In genomic region chr7:33534830-33535229, GRCh38 we compare ENCODE assay signal across 20 cellular contexts.
DNase-seq lines count a peak whose midpoint lies in the region; ATAC-seq and TF ChIP-seq lines count a peak whose summit lies in the region.
"Had no signal": no experiment of that assay in that cellular context is flagged by ENCODE, and none has a peak within 500 bp of the region (broad histone marks: within the 10 kb centered on the region; RNA-seq: fewer than 3 reads in every experiment).

No MANE protein-coding gene starts in this region.

- H3K36me3 ChIP-seq in BLaER1 (no peaks in the 10 kb centered on the region), HEK293 (ENCODE audit: control insufficient read depth in 2 of 2, insufficient read depth in 1 of 2, low read length in 2 of 2) (no peaks in the 10 kb centered on the region), endodermal cell (ENCODE audit: control insufficient read depth, insufficient read depth, low read length) (no peaks in the 10 kb centered on the region), mesodermal cell (ENCODE audit: control insufficient read depth, insufficient read depth, low read length) (no peaks in the 10 kb centered on the region), A673 (ENCODE audit: insufficient read depth, low read length, poor library complexity, severe bottlenecking) (no peaks in the 10 kb centered on the region)
- H3K36me3 ChIP-seq: Peyer's patch had no signal

- no peak overlapping the region for H3K27ac Mint-ChIP-seq in endodermal cell
- no peak overlapping the region for H3K27ac Mint-ChIP-seq in stimulated activated naive CD8-positive, alpha-beta T cell treated with anti-CD3 and anti-CD28 coated beads, Interleukin-15, amount 100 ng/mL, for 72 hours
- H3K27ac Mint-ChIP-seq in T-helper 17 cell = no peak overlapping the region
- H3K27ac Mint-ChIP-seq: activated CD4-positive, alpha-beta memory T cell treated with anti-CD3 and anti-CD28 coated beads, Interleukin-2, amount 10 ng/mL, durations not matched to agents 7 days and 5 days; dendritic cell treated with granulocyte-macrophage colony-stimulating factor and Interleukin-4, amounts not matched to agents 40 ng/mL and 50 ng/mL, for 4 days had no signal

- in situ Hi-C loops in GM13976 (cut with MboI; ENCODE audit: low sequenced_read_pairs, unreplicated experiment) = no loop called here

- peaks cover 20% of the 10 kb centered on the region for H3K9me3 Mint-ChIP-seq in endodermal cell
- H3K9me3 Mint-ChIP-seq in stimulated activated naive CD8-positive, alpha-beta T cell treated with anti-CD3 and anti-CD28 coated beads, Interleukin-15, amount 100 ng/mL, for 72 hours = peaks cover 22 to 27% of the 10 kb centered on the region in 2 donors
- H3K9me3 Mint-ChIP-seq: dendritic cell treated with granulocyte-macrophage colony-stimulating factor and Interleukin-4, amounts not matched to agents 40 ng/mL and 50 ng/mL, for 4 days had no signal

- H3K4me1 ChIP-seq in BLaER1 (peaks cover 7% of the 10 kb centered on the region), HEK293 (ENCODE audit: control insufficient read depth, insufficient read depth, low read length) (0 out of 2 replicates have a peak, but pooled peaks cover 4% of the 10 kb centered on the region), endodermal cell (ENCODE audit: control insufficient read depth, insufficient read depth, low read length) (no peaks in the 10 kb centered on the region), mesodermal cell (ENCODE audit: control insufficient read depth, insufficient read depth, low read length, poor library complexity, severe bottlenecking) (peaks cover 24% of the 10 kb centered on the region), A673 (ENCODE audit: insufficient read depth, low read length, poor library complexity, severe bottlenecking) (no peaks in the 10 kb centered on the region)
- H3K4me1 ChIP-seq: body of pancreas, Peyer's patch, tibial artery had no signal

- DNase-seq in endodermal cell = peak; percentile 48
- DNase-seq in stimulated activated naive CD8-positive, alpha-beta T cell treated with anti-CD3 and anti-CD28 coated beads, Interleukin-15, amount 100 ng/mL, for 72 hours = no peak
- DNase-seq in T-helper 17 cell = no peak
- DNase-seq in GM13976 (ENCODE audit: low spot score) = no peak
- DNase-seq in A673 (ENCODE audit: low spot score) = no peak
- DNase-seq: activated CD4-positive, alpha-beta memory T cell treated with anti-CD3 and anti-CD28 coated beads, Interleukin-2, amount 10 ng/mL, durations not matched to agents 7 days and 5 days; activated naive CD4-positive, alpha-beta T cell treated with anti-CD3 and anti-CD28 coated beads, Interleukin-2, amount 50 U/mL, for 16 hours; activated T-cell treated with anti-CD3 and anti-CD28 coated beads, Interleukin-2, amount 50 U/mL, for 48 hours; body of pancreas; immature natural killer cell; naive thymus-derived CD4-positive, alpha-beta T cell; NCI-H1694; Peyer's patch; tibial artery had no signal

- CTCF ChIA-PET in HEK293 (lab: Yijun Ruan, JAX) = no interaction called here
- CTCF ChIA-PET in A673 (lab: Charles Lee) = interaction anchor here (0.6 kb wide), 1 partner anchor 1890 kb away, joined by 3 read pairs; no protein-coding TSS in a partner anchor

- ATAC-seq in stimulated activated naive CD8-positive, alpha-beta T cell treated with anti-CD3 and anti-CD28 coated beads, Interleukin-15, amount 100 ng/mL, for 72 hours = no peak
- ATAC-seq in T-helper 17 cell = no peak
- ATAC-seq: body of pancreas; naive thymus-derived CD4-positive, alpha-beta T cell had no signal

- H3K9me3 ChIP-seq in BLaER1 (peaks cover 13% of the 10 kb centered on the region), HEK293 (ENCODE audit: control insufficient read depth, insufficient read depth, low read depth, low read length) (no peaks in the 10 kb centered on the region; the same call in 1 of the 2 replicates), endodermal cell (ENCODE audit: control insufficient read depth, low read length) (peaks cover 15% of the 10 kb centered on the region), mesodermal cell (ENCODE audit: control insufficient read depth, low read length) (peaks cover 11% of the 10 kb centered on the region), T-helper 17 cell (ENCODE audit: control insufficient read depth, low read length, poor library complexity, severe bottlenecking) (no peaks in the 10 kb centered on the region), A673 (ENCODE audit: low read depth, low read length, poor library complexity, severe bottlenecking) (peaks cover 8% of the 10 kb centered on the region)
- H3K9me3 ChIP-seq: tibial artery had no signal

- H3K4me1 Mint-ChIP-seq in endodermal cell (peaks cover 18% of the 10 kb centered on the region), T-helper 17 cell (no peaks in the 10 kb centered on the region)
- no peaks in the 10 kb centered on the region for H3K4me1 Mint-ChIP-seq in stimulated activated naive CD8-positive, alpha-beta T cell treated with anti-CD3 and anti-CD28 coated beads, Interleukin-15, amount 100 ng/mL, for 72 hours
- H3K4me1 Mint-ChIP-seq: activated CD4-positive, alpha-beta memory T cell treated with anti-CD3 and anti-CD28 coated beads, Interleukin-2, amount 10 ng/mL, durations not matched to agents 7 days and 5 days had no signal

- H3K9ac ChIP-seq in BLaER1 (no peak overlapping the region), endodermal cell (ENCODE audit: extremely low read depth, low read length, poor library complexity, severe bottlenecking) (no peak overlapping the region)

- H3K27me3 Mint-ChIP-seq in endodermal cell (ENCODE audit: insufficient read depth) = no peaks in the 10 kb centered on the region
- no peaks in the 10 kb centered on the region for H3K27me3 Mint-ChIP-seq in stimulated activated naive CD8-positive, alpha-beta T cell treated with anti-CD3 and anti-CD28 coated beads, Interleukin-15, amount 100 ng/mL, for 72 hours
- no peaks in the 10 kb centered on the region for H3K27me3 Mint-ChIP-seq in T-helper 17 cell
- H3K27me3 Mint-ChIP-seq: activated CD4-positive, alpha-beta memory T cell treated with anti-CD3 and anti-CD28 coated beads, Interleukin-2, amount 10 ng/mL, durations not matched to agents 7 days and 5 days; dendritic cell treated with granulocyte-macrophage colony-stimulating factor and Interleukin-4, amounts not matched to agents 40 ng/mL and 50 ng/mL, for 4 days; naive thymus-derived CD4-positive, alpha-beta T cell had no signal

- no TSS peak for BruUV-seq in A673 (replicated peaks; lab: Mats Ljungman, UMichigan)

- no peaks in the 10 kb centered on the region for H4K20me1 ChIP-seq in BLaER1

- H3K27ac ChIP-seq in BLaER1 (no peak overlapping the region), HEK293 (ENCODE audit: extremely low read depth, low read depth, low read length) (no peak overlapping the region), endodermal cell (ENCODE audit: low read depth, low read length) (no peak overlapping the region), mesodermal cell (ENCODE audit: low read depth, low read length, severe bottlenecking) (peak overlapping the region; percentile 82), A673 (ENCODE audit: low read depth, low read length, poor library complexity, severe bottlenecking) (no peak overlapping the region)
- H3K27ac ChIP-seq: body of pancreas, epithelial cell of prostate, Peyer's patch, tibial artery had no signal

- H3K4me3 Mint-ChIP-seq in endodermal cell = no peak overlapping the region
- H3K4me3 Mint-ChIP-seq in stimulated activated naive CD8-positive, alpha-beta T cell treated with anti-CD3 and anti-CD28 coated beads, Interleukin-15, amount 100 ng/mL, for 72 hours = no peak overlapping the region
- H3K4me3 Mint-ChIP-seq in T-helper 17 cell = no peak overlapping the region
- H3K4me3 Mint-ChIP-seq: activated CD4-positive, alpha-beta memory T cell treated with anti-CD3 and anti-CD28 coated beads, Interleukin-2, amount 10 ng/mL, durations not matched to agents 7 days and 5 days; dendritic cell treated with granulocyte-macrophage colony-stimulating factor and Interleukin-4, amounts not matched to agents 40 ng/mL and 50 ng/mL, for 4 days; naive thymus-derived CD4-positive, alpha-beta T cell had no signal

- WGBS in endodermal cell (ENCODE audit: insufficient coverage in 1 of 2, insufficient read length in 1 of 2), 2 experiments = no CpG with 5 or more reads among the region's 1 CpG
- WGBS in mesodermal cell (ENCODE audit: insufficient coverage in 2 of 2), 2 experiments = no CpG with 5 or more reads among the region's 1 CpG

- TF ChIP-seq CTCF in HEK293 (tag by site-specific recombination; IDR thresholded peaks at IDR 0.05) (no peak), endodermal cell (conservative IDR thresholded peaks at IDR 0.05) (no peak), GM13976 (IDR thresholded peaks at IDR 0.05; ENCODE audit: borderline replicate concordance, control extremely low read depth, extremely low read depth, insufficient read depth, missing control alignments) (no peak), A673 (conservative IDR thresholded peaks at IDR 0.05; ENCODE audit: low read depth, low read length) (no peak)

- POLR2A ChIA-PET in HEK293 (lab: Yijun Ruan, JAX) (no interaction called here), A673 (lab: Charles Lee; ENCODE audit: low non-redundant PET) (no interaction called here)

- H3K36me3 Mint-ChIP-seq in endodermal cell (ENCODE audit: low read depth) (peaks cover 14% of the 10 kb centered on the region), T-helper 17 cell (ENCODE audit: low read depth) (peaks cover 7% of the 10 kb centered on the region)

- H3K4me2 ChIP-seq in BLaER1 = 0 out of 2 replicates have a peak overlapping the region, but pooled peaks have one; percentile 2

- no peak overlapping the region for H3K4me3 ChIP-seq in BLaER1
- H3K4me3 ChIP-seq in HEK293 (ENCODE audit: low read depth, low read length) = no peak overlapping the region
- no peak overlapping the region for H3K4me3 ChIP-seq in endodermal cell (ENCODE audit: low read length)
- no peak overlapping the region for H3K4me3 ChIP-seq in mesodermal cell (ENCODE audit: extremely low read depth, insufficient read depth, low read length, poor library complexity, severe bottlenecking)
- H3K4me3 ChIP-seq in A673 (ENCODE audit: low read depth, low read length, poor library complexity, severe bottlenecking) = no peak overlapping the region
- H3K4me3 ChIP-seq: body of pancreas, lung, Peyer's patch, tibial artery had no signal

- H3K27me3 ChIP-seq in BLaER1 (no peaks in the 10 kb centered on the region), endodermal cell (ENCODE audit: control insufficient read depth, insufficient read depth, low read length, poor library complexity, severe bottlenecking) (no peaks in the 10 kb centered on the region), A673 (replicated peaks; ENCODE audit: insufficient read depth, low read depth, low read length, poor library complexity) (no peaks in the 10 kb centered on the region)
- H3K27me3 ChIP-seq: body of pancreas, Peyer's patch, tibial artery had no signal

- intact Hi-C loops in A673 (cut with micrococcal nuclease; ENCODE audit: unreplicated experiment) = no loop called here

TF ChIP-seq in HEK293, 187 proteins besides CTCF, POLR2A, EP300 and RAD21 (continues in another document):
- TF ChIP-seq ZNF510 (tag by site-specific recombination; IDR thresholded peaks at IDR 0.05; ENCODE audit: insufficient replicate concordance) (no peak), ZNF311 (tag by site-specific recombination; IDR thresholded peaks at IDR 0.05; ENCODE audit: borderline replicate concordance) (no peak), ZNF354C (tag by site-specific recombination; IDR thresholded peaks at IDR 0.05; ENCODE audit: borderline replicate concordance, low read depth) (no peak)
